ENCODE assay signal across 8 cellular contexts in genomic region chr9:33374634-33375237, GRCh38. TPM values are rescaled to one million over a fixed set of nuclear protein-coding genes. Genes with fewer than 3 reads are reported as not detected.
DNase-seq lines count a peak whose midpoint lies in the region; ATAC-seq, FAIRE-seq and TF ChIP-seq lines count a peak whose summit lies in the region.

No MANE protein-coding gene starts in this region.

- H3K4me3 ChIP-seq in HAP-1, result no peak overlapping the region
- no peak overlapping the region for H3K4me3 ChIP-seq in WI38 (ENCODE audit: low read depth, low read length)
- no peak overlapping the region for H3K4me3 ChIP-seq in bronchial epithelial cell (ENCODE audit: low read depth, low read length)

- no peak for FAIRE-seq in bronchial epithelial cell (lab: Jason Lieb, UNC)

- in situ Hi-C loops in HAP-1 (cut with MboI; ENCODE audit: low sequenced_read_pairs), result loop anchor here (10.0 kb wide), 1 partner anchor 60 kb away; no protein-coding TSS in a partner anchor

- H3K27me3 ChIP-seq in HAP-1 (ENCODE audit: low read depth) (no peaks in the 10 kb centered on the region), bronchial epithelial cell (ENCODE audit: control insufficient read depth, insufficient read depth, low read length) (no peaks in the 10 kb centered on the region)

- no peak for ATAC-seq in GM18870 (IDR thresholded peaks at IDR 0.05; ENCODE audit: unreplicated experiment)

- H3K36me3 ChIP-seq in HAP-1 (replicated peaks) (peaks cover 20% of the 10 kb centered on the region), bronchial epithelial cell (ENCODE audit: control insufficient read depth, insufficient read depth, low read length) (peaks cover 4% of the 10 kb centered on the region)

- peak; percentile 65 for DNase-seq in DMS114 treated with DMSO at 0.1 percent for 48 hours (lab: John Stamatoyannopoulos, UW; ENCODE audit: unreplicated experiment)
- DNase-seq in HAP-1 (ENCODE audit: low spot score in 2 of 2), result peak; percentile 78 to 83
- peak; percentile 75 for DNase-seq in NCI-H2107 treated with DMSO at 0.1 percent for 48 hours (lab: John Stamatoyannopoulos, UW; ENCODE audit: unreplicated experiment)
- peak; percentile 75 for DNase-seq in bronchial epithelial cell (ENCODE audit: low read depth)
- peak; percentile 78 for DNase-seq in iris pigment epithelial cell (ENCODE audit: low read depth)
- DNase-seq in stimulated activated CD4-positive, alpha-beta T cell treated with anti-CD3 and anti-CD28 coated beads, Interleukin-15, amount 100 ng/mL, for 1 hour (ENCODE audit: low read depth in 1 of 2, low spot score in 1 of 2), result peak; percentile 22 to 24

- H3K9me3 ChIP-seq in HAP-1, result no peaks in the 10 kb centered on the region

- H3K4me1 ChIP-seq in HAP-1, result peaks cover 6% of the 10 kb centered on the region

- TF ChIP-seq CTCF in WI38 (IDR thresholded peaks at IDR 0.05; ENCODE audit: low read depth, low read length), result peak; percentile 86
- peak; percentile 82 for TF ChIP-seq CTCF in bronchial epithelial cell (IDR thresholded peaks at IDR 0.05; ENCODE audit: insufficient read depth, low read length, severe bottlenecking)

RNA-seq across cellular contexts. Expression of gene AQP7, which starts 27.6 kb away (rescaled TPM):
- not detected in 2 replicates for total RNA-seq in bronchial epithelial cell

Comparison
In these comparisons a context has a peak if more than half of its experiments do, and no peak if none do; other contexts are left out.
1. DNase-seq: peak in every context shown above with its lines; median percentile 80 in HAP-1; 78 in iris pigment epithelial cell; 75 in NCI-H2107 treated with DMSO at 0.1 percent for 48 hours; 75 in bronchial epithelial cell; 65 in DMS114 treated with DMSO at 0.1 percent for 48 hours; 23 in stimulated activated CD4-positive, alpha-beta T cell treated with anti-CD3 and anti-CD28 coated beads, Interleukin-15, amount 100 ng/mL, for 1 hour.